18 cellular contexts compared by ENCODE assay signal in genomic region chr21:40672602-40673001, GRCh38.
DNase-seq lines count a peak whose midpoint lies in the region; ATAC-seq and TF ChIP-seq lines count a peak whose summit lies in the region.
"Had no signal": no experiment of that assay in that cellular context is flagged by ENCODE, and none has a peak within 500 bp of the region (broad histone marks: within the 10 kb centered on the region; RNA-seq: fewer than 3 reads in every experiment).

No MANE protein-coding gene starts in this region.

- H3K9me3 Mint-ChIP-seq in type B pancreatic cell, result no peaks in the 10 kb centered on the region
- H3K9me3 Mint-ChIP-seq: CD4-positive, alpha-beta T cell had no signal

- H3K27ac ChIP-seq in foreskin keratinocyte, result no peak overlapping the region
- H3K27ac ChIP-seq: 22Rv1, BLaER1 had no signal

- TF ChIP-seq CTCF in foreskin keratinocyte (conservative IDR thresholded peaks at IDR 0.05) (no peak), type B pancreatic cell (conservative IDR thresholded peaks at IDR 0.05) (no peak)

- H3K4me1 ChIP-seq in foreskin keratinocyte, result peaks cover 27% of the 10 kb centered on the region
- H3K4me1 ChIP-seq: BLaER1 had no signal

- intact Hi-C loops in left colon (cut with DNase I, micrococcal nuclease), result no loop called here

- H3K27me3 Mint-ChIP-seq in type B pancreatic cell, result no peaks in the 10 kb centered on the region
- H3K27me3 Mint-ChIP-seq: B cell; CD4-positive, alpha-beta T cell had no signal

- ATAC-seq in foreskin keratinocyte (peak; percentile 55), left colon (no peak)
- ATAC-seq: GM23338, HCT116 had no signal

- H3K36me3 Mint-ChIP-seq in type B pancreatic cell, result no peaks in the 10 kb centered on the region
- H3K36me3 Mint-ChIP-seq: CD14-positive monocyte; CD8-positive, alpha-beta memory T cell had no signal

- peaks cover 7% of the 10 kb centered on the region for H3K4me1 Mint-ChIP-seq in type B pancreatic cell (ENCODE audit: unreplicated experiment)
- H3K4me1 Mint-ChIP-seq: B cell; CD14-positive monocyte; CD8-positive, alpha-beta memory T cell had no signal

- H3K27me3 ChIP-seq in foreskin keratinocyte, result no peaks in the 10 kb centered on the region
- H3K27me3 ChIP-seq: BLaER1 had no signal

- H3K27ac Mint-ChIP-seq in type B pancreatic cell, result peak overlapping the region; percentile 2
- H3K27ac Mint-ChIP-seq: B cell; CD14-positive monocyte; CD4-positive, alpha-beta T cell; GM23338; H9 had no signal

- no peak overlapping the region for H3K4me3 Mint-ChIP-seq in type B pancreatic cell
- H3K4me3 Mint-ChIP-seq: B cell; CD14-positive monocyte; CD4-positive, alpha-beta T cell; CD8-positive, alpha-beta memory T cell; GM23338; H9 had no signal

- DNase-seq in NCI-H2227 treated with DMSO at 0.1 percent for 48 hours (lab: John Stamatoyannopoulos, UW), result peak; percentile 6
- no peak for DNase-seq in NCI-H2227 (lab: John Stamatoyannopoulos, UW; ENCODE audit: unreplicated experiment)
- DNase-seq in foreskin keratinocyte, result peak; percentile 22 to 50
- DNase-seq in type B pancreatic cell (ENCODE audit: extremely low spot score, unreplicated experiment), result no peak
- DNase-seq in left colon, result no peak
- no peak for DNase-seq in OCI-M2 (lab: John Stamatoyannopoulos, UW; ENCODE audit: unreplicated experiment)
- DNase-seq: CD4-positive, alpha-beta T cell; CD8-positive, alpha-beta memory T cell; DMS 273 treated with DMSO at 0.1 percent for 48 hours; DMS79; GF-D8; H9 had no signal

Comparison
In these comparisons a context has a peak if more than half of its experiments do, and no peak if none do; other contexts are left out.
1. DNase-seq: peak in NCI-H2227 treated with DMSO at 0.1 percent for 48 hours (single experiment) and foreskin keratinocyte (2 of 2); none in NCI-H2227 (single experiment), type B pancreatic cell (single experiment), left colon (0 of 2) and OCI-M2 (single experiment).